Comparison of ENCODE assay signal across 12 cellular contexts in genomic region chr1:20291621-20292020, GRCh38. TPM values are rescaled to one million over a fixed set of nuclear protein-coding genes. Genes with fewer than 3 reads are reported as not detected.
DNase-seq lines count a peak whose midpoint lies in the region; ATAC-seq and TF ChIP-seq lines count a peak whose summit lies in the region.
"Had no signal": no experiment of that assay in that cellular context is flagged by ENCODE, and none has a peak within 500 bp of the region (broad histone marks: within the 10 kb centered on the region; RNA-seq: fewer than 3 reads in every experiment).

No MANE protein-coding gene starts in this region.

- H3K56ac ChIP-seq in H9 (ENCODE audit: insufficient read length, low read depth, low read length): no peak overlapping the region

- H3K4me1 ChIP-seq in CD8-positive, alpha-beta T cell (ENCODE audit: insufficient read depth, low read length): no peaks in the 10 kb centered on the region
- peaks cover 4% of the 10 kb centered on the region for H3K4me1 ChIP-seq in H9 (ENCODE audit: insufficient read depth, low read length)

- H3K9ac ChIP-seq in H9 (ENCODE audit: extremely low read depth, insufficient read length, low read length): no peak overlapping the region

- no peak overlapping the region for H4K91ac ChIP-seq in H9 (ENCODE audit: insufficient read length, low read depth, low read length)

- no peaks in the 10 kb centered on the region for H3K79me1 ChIP-seq in H9 (ENCODE audit: insufficient read depth, low read depth, low read length, poor library complexity, severe bottlenecking)

- no peaks in the 10 kb centered on the region for H3K36me3 ChIP-seq in CD8-positive, alpha-beta T cell (ENCODE audit: insufficient read depth, low read length)
- H3K36me3 ChIP-seq: esophagus muscularis mucosa had no signal

- no peak overlapping the region for H3K4ac ChIP-seq in H9 (ENCODE audit: low read depth, low read length)

- H3K27me3 ChIP-seq in CD8-positive, alpha-beta T cell (ENCODE audit: insufficient read depth, low read length): peaks cover 26% of the 10 kb centered on the region
- no peaks in the 10 kb centered on the region; the same call in 1 of the 2 replicates for H3K27me3 ChIP-seq in H9 (ENCODE audit: insufficient read depth, low read length)

- H2BK20ac ChIP-seq in H9 (ENCODE audit: low read depth, low read length, poor library complexity, severe bottlenecking): no peak overlapping the region

- intact Hi-C loops in CD8-positive, alpha-beta T cell (cut with DNase I, micrococcal nuclease): no loop called here

- H3K27me3 Mint-ChIP-seq in CD8-positive, alpha-beta T cell (ENCODE audit: low read depth): peaks cover 56% of the 10 kb centered on the region
- peaks cover 81% of the 10 kb centered on the region for H3K27me3 Mint-ChIP-seq in H9 (ENCODE audit: low read depth)
- peaks cover 31 to 74% (median 62%) of the 10 kb centered on the region in 5 donors for H3K27me3 Mint-ChIP-seq in naive thymus-derived CD8-positive, alpha-beta T cell

- H3K79me2 ChIP-seq in H9 (ENCODE audit: insufficient read depth, low read length): no peaks in the 10 kb centered on the region

- H3K4me1 Mint-ChIP-seq in CD8-positive, alpha-beta T cell (ENCODE audit: low read depth): peaks cover 12% of the 10 kb centered on the region
- peaks cover 25 to 31% of the 10 kb centered on the region in 2 experiments for H3K4me1 Mint-ChIP-seq in H9
- peaks cover 13 to 18% (median 16%) of the 10 kb centered on the region in 4 donors for H3K4me1 Mint-ChIP-seq in naive thymus-derived CD8-positive, alpha-beta T cell

- H2BK120ac ChIP-seq in H9 (ENCODE audit: low read depth, low read length, poor library complexity, severe bottlenecking): no peak overlapping the region

- H3K4me3 Mint-ChIP-seq in CD8-positive, alpha-beta T cell: peak overlapping the region; percentile 16
- H3K4me3 Mint-ChIP-seq in H9: peak overlapping the region; percentile 56 to 77
- peak overlapping the region in 7 of 10 donors; percentile 29 to 73 (median 54) for H3K4me3 Mint-ChIP-seq in naive thymus-derived CD8-positive, alpha-beta T cell

- no peaks in the 10 kb centered on the region for H3K36me3 Mint-ChIP-seq in CD8-positive, alpha-beta T cell
- H3K36me3 Mint-ChIP-seq in H9 (ENCODE audit: insufficient read depth in 1 of 3, low read depth in 3 of 3): no peaks in the 10 kb centered on the region; a peak in 1 of 7 replicates
- H3K36me3 Mint-ChIP-seq in naive thymus-derived CD8-positive, alpha-beta T cell: peaks cover 0 to 2% (median 0%) of the 10 kb centered on the region in 3 donors

- POLR2A ChIA-PET in CD8-positive, alpha-beta T cell (lab: Charles Lee): no interaction called here
- POLR2A ChIA-PET in naive thymus-derived CD8-positive, alpha-beta T cell (lab: Charles Lee): no interaction called here

- no peak overlapping the region for H3T11ph ChIP-seq in H9 (ENCODE audit: low read length)

- no peaks in the 10 kb centered on the region for H4K20me1 ChIP-seq in H9 (ENCODE audit: control insufficient read depth, insufficient read depth, insufficient read length)

- ATAC-seq in CD8-positive, alpha-beta T cell: no peak
- peak in 1 of 2 donors; percentile 45 for ATAC-seq in naive thymus-derived CD8-positive, alpha-beta T cell
- ATAC-seq in HG02870 (IDR thresholded peaks at IDR 0.05; ENCODE audit: unreplicated experiment): no peak

- no peak overlapping the region for H3K4me3 ChIP-seq in CD8-positive, alpha-beta T cell (ENCODE audit: low read depth, low read length)

- H3K23ac ChIP-seq in H9 (ENCODE audit: insufficient read length, low read depth, low read length): no peak overlapping the region

- no peak overlapping the region for H2BK15ac ChIP-seq in H9 (ENCODE audit: low read depth, low read length)

- H2BK5ac ChIP-seq in H9 (ENCODE audit: insufficient read length, low read length): no peak overlapping the region

- no peak overlapping the region for H2AFZ ChIP-seq in H9 (ENCODE audit: low read length)

- H3K9me3 Mint-ChIP-seq in CD8-positive, alpha-beta T cell: no peaks in the 10 kb centered on the region
- no peaks in the 10 kb centered on the region for H3K9me3 Mint-ChIP-seq in H9
- peaks cover 0 to 2% (median 0%) of the 10 kb centered on the region in 9 donors for H3K9me3 Mint-ChIP-seq in naive thymus-derived CD8-positive, alpha-beta T cell

- H3K14ac ChIP-seq in H9 (ENCODE audit: insufficient read depth, low read length): peak overlapping the region; percentile 59; the same call in 1 of the 2 replicates

- no CpG with 5 or more reads among the region's 19 CpGs for WGBS in H9 (ENCODE audit: extremely low coverage, insufficient read length, low lambda C conversion rate)

- no peak for DNase-seq in CD8-positive, alpha-beta T cell
- DNase-seq in H9: peak; percentile 55
- DNase-seq in astrocyte of the hippocampus (ENCODE audit: low read depth, low spot score): peak; percentile 33
- DNase-seq in naive thymus-derived CD8-positive, alpha-beta T cell: no peak
- DNase-seq in DMS 273 treated with DMSO at 0.1 percent for 48 hours (lab: John Stamatoyannopoulos, UW): no peak
- no peak for DNase-seq in GDM1 (lab: John Stamatoyannopoulos, UW)
- no peak for DNase-seq in D341Med (ENCODE audit: low spot score)
- DNase-seq: activated CD8-positive, alpha-beta memory T cell treated with anti-CD3 and anti-CD28 coated beads for 24 hours; NCI-H446 had no signal

- H3K18ac ChIP-seq in H9 (ENCODE audit: insufficient read length, low read depth, low read length): peak overlapping the region; percentile 8

- no peak overlapping the region for H4K8ac ChIP-seq in H9 (replicated peaks; ENCODE audit: insufficient read length, low read depth, low read length)

- no peaks in the 10 kb centered on the region for H3K23me2 ChIP-seq in H9 (ENCODE audit: insufficient read length, low read depth, low read length, poor library complexity, severe bottlenecking)

- no peak overlapping the region for H4K5ac ChIP-seq in H9 (ENCODE audit: insufficient read length, low read depth, low read length)

- no peak for TF ChIP-seq CTCF in CD8-positive, alpha-beta T cell (IDR thresholded peaks at IDR 0.05)
- TF ChIP-seq CTCF in H9 (conservative IDR thresholded peaks at IDR 0.05): no peak

- no peaks in the 10 kb centered on the region for H3K9me3 ChIP-seq in CD8-positive, alpha-beta T cell (ENCODE audit: low read length)
- no peaks in the 10 kb centered on the region for H3K9me3 ChIP-seq in H9 (ENCODE audit: control insufficient read depth, low read depth, low read length)
- H3K9me3 ChIP-seq: esophagus muscularis mucosa had no signal

- H2BK12ac ChIP-seq in H9 (ENCODE audit: insufficient read length, low read depth, low read length): no peak overlapping the region

- CTCF ChIA-PET in CD8-positive, alpha-beta T cell (lab: Charles Lee): no interaction called here

- H2AK5ac ChIP-seq in H9 (ENCODE audit: insufficient read length, low read length): no peak overlapping the region

- no peak overlapping the region for H3K27ac Mint-ChIP-seq in CD8-positive, alpha-beta T cell
- peak overlapping the region in 1 of 3 experiments; percentile 95; a peak in 1 of 7 replicates for H3K27ac Mint-ChIP-seq in H9
- H3K27ac Mint-ChIP-seq in naive thymus-derived CD8-positive, alpha-beta T cell: peak overlapping the region in 1 of 10 donors; percentile 14

- H3K27ac ChIP-seq in CD8-positive, alpha-beta T cell (ENCODE audit: low read depth, low read length): no peak overlapping the region
- no peak overlapping the region for H3K27ac ChIP-seq in H9 (ENCODE audit: insufficient read length, low read depth, low read length)
- H3K27ac ChIP-seq: esophagus muscularis mucosa had no signal

- H3K4me2 ChIP-seq in H9 (ENCODE audit: insufficient read depth, insufficient read length, low read length): peak overlapping the region; percentile 39

RNA-seq across cellular contexts. Expression of gene VWA5B1, which starts 0.9 kb away (rescaled TPM):
- total RNA-seq in CD8-positive, alpha-beta T cell: not detected
- total RNA-seq in H9 (2021): 0.18 TPM in 1 of 2 replicates, not detected in the other
- not detected for total RNA-seq in naive thymus-derived CD8-positive, alpha-beta T cell
- under 1 TPM in 1 of 3 donors, not detected in 2; 0.06 TPM for polyA plus RNA-seq in naive thymus-derived CD8-positive, alpha-beta T cell
- polyA plus RNA-seq: keratinocyte had no signal

Comparison
In these comparisons a context has a peak if more than half of its experiments do, and no peak if none do; other contexts are left out.
1. DNase-seq: peak in H9 (single experiment) and astrocyte of the hippocampus (single experiment); none in CD8-positive, alpha-beta T cell (0 of 7), naive thymus-derived CD8-positive, alpha-beta T cell (0 of 10), DMS 273 treated with DMSO at 0.1 percent for 48 hours (single experiment), GDM1 (single experiment) and D341Med (single experiment).
2. H3K4me3 Mint-ChIP-seq: peak in every context shown above with its lines; median percentile 66 in H9; 54 in naive thymus-derived CD8-positive, alpha-beta T cell; 16 in CD8-positive, alpha-beta T cell.